In genomic region chr6:99614430-99615161, GRCh38 we compare ENCODE assay signal across 7 cellular contexts. TPM values are rescaled to one million over a fixed set of nuclear protein-coding genes. Genes with fewer than 3 reads are reported as not detected.
A peak's percentile ranks its signal among the peaks of the same experiment; 100 is the strongest.
DNase-seq lines count a peak whose midpoint lies in the region; ATAC-seq, FAIRE-seq and TF ChIP-seq lines count a peak whose summit lies in the region.

No MANE protein-coding gene starts in this region.

- H2BK12ac ChIP-seq in neuronal stem cell (ENCODE audit: low read length), result peak overlapping the region; percentile 46

- H3K27ac Mint-ChIP-seq in dendritic cell treated with granulocyte-macrophage colony-stimulating factor and Interleukin-4, amounts not matched to agents 40 ng/mL and 50 ng/mL, for 4 days, result no peak overlapping the region

- H3K36me3 Mint-ChIP-seq in dendritic cell treated with granulocyte-macrophage colony-stimulating factor and Interleukin-4, amounts not matched to agents 40 ng/mL and 50 ng/mL, for 4 days (ENCODE audit: low read depth), result no peaks in the 10 kb centered on the region

- H4K8ac ChIP-seq in neuronal stem cell (ENCODE audit: low read depth, low read length), result no peak overlapping the region

- H3K36me3 ChIP-seq in neuronal stem cell (replicated peaks in 1 of 2; ENCODE audit: control insufficient read depth in 2 of 2, insufficient read depth in 2 of 2, low read length in 2 of 2), result no peaks in the 10 kb centered on the region

- H3K4me3 ChIP-seq in HFF-Myc (replicated peaks; ENCODE audit: low read depth, low read length), result peak overlapping the region; percentile 24; the same call in 1 of the 2 replicates
- peak overlapping the region; percentile 43 to 66 for H3K4me3 ChIP-seq in neuronal stem cell (ENCODE audit: low read length in 2 of 2)

- H3K4me3 Mint-ChIP-seq in dendritic cell treated with granulocyte-macrophage colony-stimulating factor and Interleukin-4, amounts not matched to agents 40 ng/mL and 50 ng/mL, for 4 days, result peak overlapping the region; percentile 77

- H4K91ac ChIP-seq in neuronal stem cell (ENCODE audit: low read depth, low read length, poor library complexity), result no peak overlapping the region

- FAIRE-seq in GM12891 (lab: Jason Lieb, UNC), result no peak

- H3K9ac ChIP-seq in neuronal stem cell (ENCODE audit: low read depth, low read length, poor library complexity), result peak overlapping the region; percentile 44

- H3K4me2 ChIP-seq in neuronal stem cell (ENCODE audit: insufficient read depth, low read length, poor library complexity, severe bottlenecking), result peak overlapping the region; percentile 93

- H3K9me3 Mint-ChIP-seq in dendritic cell treated with granulocyte-macrophage colony-stimulating factor and Interleukin-4, amounts not matched to agents 40 ng/mL and 50 ng/mL, for 4 days, result no peaks in the 10 kb centered on the region

- H2AK5ac ChIP-seq in neuronal stem cell (ENCODE audit: low read depth, low read length), result peak overlapping the region; percentile 28

- H3K27me3 Mint-ChIP-seq in dendritic cell treated with granulocyte-macrophage colony-stimulating factor and Interleukin-4, amounts not matched to agents 40 ng/mL and 50 ng/mL, for 4 days, result peaks cover 84% of the 10 kb centered on the region

- intact Hi-C loops in dendritic cell treated with granulocyte-macrophage colony-stimulating factor and Interleukin-4, amounts not matched to agents 40 ng/mL and 50 ng/mL, for 4 days (cut with micrococcal nuclease), result loop anchor here (5.0 kb wide), 1 partner anchor 147 kb away; no protein-coding TSS in a partner anchor

- no peak overlapping the region for H3K27ac ChIP-seq in neuronal stem cell (replicated peaks; ENCODE audit: low read length)

- no peak overlapping the region for H2BK15ac ChIP-seq in neuronal stem cell (ENCODE audit: low read length)

- H3K9me3 ChIP-seq in neuronal stem cell (replicated peaks in 1 of 2; ENCODE audit: control insufficient read depth in 2 of 2, insufficient read depth in 1 of 2, low read depth in 1 of 2, low read length in 2 of 2), result peaks cover 9 to 10% of the 10 kb centered on the region in 2 donors

- peak overlapping the region; percentile 56 for H3K14ac ChIP-seq in neuronal stem cell (ENCODE audit: low read length)

- TF ChIP-seq CTCF in HFF-Myc (IDR thresholded peaks at IDR 0.05; ENCODE audit: low read depth, low read length, missing control alignments), result no peak

- DNase-seq in HFF-Myc (ENCODE audit: extremely low read depth, low read depth) (no peak), NCI-H524 (lab: John Stamatoyannopoulos, UW) (peak; percentile 76 to 87), neuronal stem cell (ENCODE audit: low spot score) (no peak), GM12891 (ENCODE audit: insufficient read length, low spot score) (no peak), anterior cingulate cortex (lab: John Stamatoyannopoulos, UW) (no peak)

- peak overlapping the region; percentile 83 for H3K18ac ChIP-seq in neuronal stem cell (ENCODE audit: low read length)

- H3K4me1 Mint-ChIP-seq in dendritic cell treated with granulocyte-macrophage colony-stimulating factor and Interleukin-4, amounts not matched to agents 40 ng/mL and 50 ng/mL, for 4 days (ENCODE audit: low read depth), result peaks cover 24% of the 10 kb centered on the region

- H3K79me1 ChIP-seq in neuronal stem cell (ENCODE audit: low read depth, low read length), result peaks cover 2% of the 10 kb centered on the region

- H2BK5ac ChIP-seq in neuronal stem cell (ENCODE audit: low read length), result peak overlapping the region; percentile 24

- H3K23ac ChIP-seq in neuronal stem cell (ENCODE audit: low read depth, low read length, poor library complexity), result no peak overlapping the region

- H3K27me3 ChIP-seq in neuronal stem cell (ENCODE audit: control insufficient read depth in 3 of 3, insufficient read depth in 3 of 3, low read depth in 1 of 3, low read length in 3 of 3), result peaks cover 47 to 98% (median 79%) of the 10 kb centered on the region in 3 experiments

- no CpG with 5 or more reads among the region's 53 CpGs for WGBS in neuronal stem cell (ENCODE audit: extremely low coverage in 2 of 2, insufficient read length in 2 of 2, insufficient replicate concordance in 1 of 2), 2 donors

- ATAC-seq in GM18508 (IDR thresholded peaks at IDR 0.05; ENCODE audit: insufficient read depth, unreplicated experiment), result peak; percentile 11

- peak overlapping the region; percentile 99 for H2AFZ ChIP-seq in neuronal stem cell (ENCODE audit: low read length)

- peaks cover 0 to 10% of the 10 kb centered on the region in 2 donors for H3K4me1 ChIP-seq in neuronal stem cell (ENCODE audit: control insufficient read depth in 2 of 2, insufficient read depth in 1 of 2, low read depth in 1 of 2, low read length in 2 of 2)

- H3K4ac ChIP-seq in neuronal stem cell (ENCODE audit: low read length), result no peak overlapping the region

- H2BK120ac ChIP-seq in neuronal stem cell (ENCODE audit: low read depth, low read length), result no peak overlapping the region

- TF ChIP-seq POLR2A in GM12891 (IDR thresholded peaks at IDR 0.05; ENCODE audit: low read depth, low read length), result no peak

TF ChIP-seq in GM12891, 5 proteins besides CTCF, POLR2A, EP300 and RAD21:
- TF ChIP-seq SPI1 (IDR thresholded peaks at IDR 0.05; ENCODE audit: low read depth, low read length) (no peak), PAX5 (IDR thresholded peaks at IDR 0.05; ENCODE audit: insufficient read depth, low read length, severe bottlenecking) (no peak), TAF1 (IDR thresholded peaks at IDR 0.05; ENCODE audit: low read depth, low read length) (no peak), POLR2AphosphoS5 (IDR thresholded peaks at IDR 0.05; ENCODE audit: low read depth, low read length) (no peak), POU2F2 (IDR thresholded peaks at IDR 0.05; ENCODE audit: low read depth, low read length) (no peak)
TF ChIP-seq in GM12891: peak in this region for 0.

RNA-seq across cellular contexts. Expression of gene PRDM13, which starts 8.0 kb away (rescaled TPM):
- not detected for polyA plus RNA-seq in neuronal stem cell (2013, experiment 1 of 2)
- 0.03 TPM for polyA plus RNA-seq in neuronal stem cell (2013, experiment 2 of 2)
- not detected for polyA plus RNA-seq in GM12891 (2012; ENCODE audit: low read depth, missing spikeins)

RNA-seq across cellular contexts. Expression of gene CCNC, which starts 46.1 kb away (rescaled TPM):
- 49.0 TPM for polyA plus RNA-seq in neuronal stem cell (2013, experiment 1 of 2)
- polyA plus RNA-seq in neuronal stem cell (2013, experiment 2 of 2), result 51.0 TPM
- 50.4 TPM for polyA plus RNA-seq in GM12891 (2012; ENCODE audit: low read depth, missing spikeins)

Comparison
In these comparisons a context has a peak if more than half of its experiments do, and no peak if none do; other contexts are left out.
1. DNase-seq: peak in NCI-H524 (2 of 2); none in HFF-Myc (single experiment), neuronal stem cell (single experiment), GM12891 (single experiment) and anterior cingulate cortex (0 of 58).